Comparison of ENCODE assay signal across 8 cellular contexts in genomic region chr15:34969340-34970097, GRCh38. TPM values are rescaled to one million over a fixed set of nuclear protein-coding genes. Genes with fewer than 3 reads are reported as not detected.
A peak's percentile ranks its signal among the peaks of the same experiment; 100 is the strongest.
DNase-seq lines count a peak whose midpoint lies in the region; ATAC-seq, FAIRE-seq and TF ChIP-seq lines count a peak whose summit lies in the region.

Gene AQR, minus strand, starts transcription at chr15:34969742. Its CDS starts 129 bp downstream, at chr15:34969613.

- peak; percentile 61 to 94 (median 80) for TF ChIP-seq CTCF in adrenal gland (IDR thresholded peaks at IDR 0.05)
- peak; percentile 60 to 97 (median 82) for TF ChIP-seq CTCF in heart right ventricle (IDR thresholded peaks at IDR 0.05)
- TF ChIP-seq CTCF in upper lobe of right lung (IDR thresholded peaks at IDR 0.05) = peak; percentile 95

- POLR2A ChIA-PET in T-cell (lab: Charles Lee) = interaction anchor here (1.0 to 1.5 kb wide), 3 partner anchors 17 to 19 kb away, joined by 5 to 23 read pairs (median 7); partner anchors contain the start of gene ZNF770 (in 2 of the 2)

- H3K27me3 Mint-ChIP-seq in T-cell = no peaks in the 10 kb centered on the region

- H3K4me1 ChIP-seq in adrenal gland (replicated peaks in 1 of 2) = peaks cover 7 to 39% of the 10 kb centered on the region in 2 donors
- H3K4me1 ChIP-seq in heart right ventricle = peaks cover 0 to 56% (median 34%) of the 10 kb centered on the region in 9 donors
- peaks cover 19% of the 10 kb centered on the region for H3K4me1 ChIP-seq in upper lobe of right lung

- H3K27ac Mint-ChIP-seq in T-cell = peak within 1 kb of the TSS; percentile 95 to 97

- H3K27me3 ChIP-seq in adrenal gland (no peaks in the 10 kb centered on the region), heart right ventricle (no peaks in the 10 kb centered on the region), upper lobe of right lung (no peaks in the 10 kb centered on the region)

- TF ChIP-seq POLR2A in GM12892 (IDR thresholded peaks at IDR 0.05; ENCODE audit: low read depth, low read length) (peak; percentile 93), adrenal gland (IDR thresholded peaks at IDR 0.05) (peak; percentile 71 to 85)

- FAIRE-seq in GM12892 (lab: Jason Lieb, UNC) = peak; percentile 99

- ATAC-seq in HG02852 (IDR thresholded peaks at IDR 0.05; ENCODE audit: unreplicated experiment) = peak; percentile 98
- ATAC-seq in T-cell (replicated peaks in 1 of 4) = peak; percentile 97 to 99 (median 97)
- ATAC-seq in heart right ventricle = peak; percentile 99 to 100 (median 100)
- peak; percentile 100 for ATAC-seq in upper lobe of right lung

- H3K9me3 Mint-ChIP-seq in T-cell = no peaks in the 10 kb centered on the region

- H3K36me3 ChIP-seq in adrenal gland (replicated peaks in 1 of 2) = no peaks in the 10 kb centered on the region
- peaks cover 0 to 7% (median 0%) of the 10 kb centered on the region in 9 donors for H3K36me3 ChIP-seq in heart right ventricle
- no peaks in the 10 kb centered on the region for H3K36me3 ChIP-seq in upper lobe of right lung

- intact Hi-C loops in adrenal gland (cut with DNase I) = no loop called here
- intact Hi-C loops in heart right ventricle (cut with DNase I) = loop anchor here in 5 of 10 donors (1.0 to 5.0 kb wide), 3 partner anchors 19 to 602 kb away; partner anchors contain the start of genes ZNF770 (in 4 of the 5) and LPCAT4 (in 1 of the 5)
- intact Hi-C loops in posterior vena cava (cut with DNase I) = no loop called here
- intact Hi-C loops in upper lobe of right lung (cut with DNase I) = no loop called here

- H3K9me3 ChIP-seq in adrenal gland (replicated peaks in 1 of 3) (no peaks in the 10 kb centered on the region), heart right ventricle (no peaks in the 10 kb centered on the region), upper lobe of right lung (no peaks in the 10 kb centered on the region)

- CTCF ChIA-PET in T-cell (lab: Charles Lee) = interaction anchor here (0.5 to 2.3 kb wide), 10 partner anchors 13 to 1753 kb away, joined by 3 to 65 read pairs (median 4); partner anchors contain the start of gene ZNF770 (in 2 of the 2)

- H3K4me3 ChIP-seq in adrenal gland (peak within 1 kb of the TSS; percentile 80 to 98 (median 86)), heart right ventricle (peak within 1 kb of the TSS; percentile 62 to 100 (median 81)), upper lobe of right lung (peak within 1 kb of the TSS; percentile 98)

- peak within 1 kb of the TSS; percentile 99 to 100 (median 100) for H3K4me3 Mint-ChIP-seq in T-cell

- 0 to 2% (median 0%) methylated on average over 19 to 44 of the region's 44 CpGs for WGBS in adrenal gland, 4 donors
- 0% methylated on average over 44 of the region's 44 CpGs for WGBS in heart right ventricle, 2 donors

- DNase-seq in GM12892 (ENCODE audit: insufficient read length) (peak; percentile 87), NCI-H1436 treated with DMSO at 0.1 percent for 48 hours (lab: John Stamatoyannopoulos, UW) (peak; percentile 83), T-cell (peak; percentile 80 to 94 (median 88)), adrenal gland (peak; percentile 93 to 98 (median 97)), heart right ventricle (peak; percentile 92 to 96), posterior vena cava (ENCODE audit: low spot score) (peak; percentile 98), upper lobe of right lung (peak; percentile 97)

- peaks cover 44 to 52% (median 49%) of the 10 kb centered on the region in 3 donors for H3K4me1 Mint-ChIP-seq in T-cell

- H3K27ac ChIP-seq in adrenal gland (peak within 1 kb of the TSS; percentile 15 to 86 (median 74)), heart right ventricle (peak within 1 kb of the TSS; percentile 8 to 91 (median 86)), upper lobe of right lung (peak within 1 kb of the TSS; percentile 86)

- peaks cover 14% of the 10 kb centered on the region for H3K36me3 Mint-ChIP-seq in T-cell

RNA-seq across cellular contexts. Expression of gene AQR, which starts in this region (rescaled TPM):
- polyA plus RNA-seq in GM12892 (2012; ENCODE audit: missing spikeins) = 12.7 TPM
- total RNA-seq in T-cell (10 to 100 TPM; 35.3 to 48.6 (median 36.3) TPM), adrenal gland (10 to 100 TPM; 13.9 to 37.4 (median 28.3) TPM), heart right ventricle (10 to 100 TPM in 8 of 10 donors, 1 to 10 TPM in 2; 9.4 to 14.6 (median 10.8) TPM), posterior vena cava (10 to 100 TPM; 25.9 to 28.0 TPM), upper lobe of right lung (28.2 TPM)
- polyA plus RNA-seq in adrenal gland (10 to 100 TPM; 10.2 to 43.4 (median 24.3) TPM), heart right ventricle (10 to 100 TPM in 1 of 2 donors, 1 to 10 TPM in 1; 6.5 to 11.4 TPM)

Comparison
In these comparisons a context has a peak if more than half of its experiments do, and no peak if none do; other contexts are left out.
1. Peak in every context shown above with its lines: DNase-seq, ATAC-seq, H3K4me3 ChIP-seq and H3K27ac ChIP-seq.